In genomic region chr11:12744831-12745502, GRCh38 we compare ENCODE assay signal across 2 cellular contexts.
TF ChIP-seq lines count a peak whose summit lies in the region.

No MANE protein-coding gene starts in this region.

TF ChIP-seq in IMR-90, 13 proteins besides CTCF, POLR2A, EP300 and RAD21 (continued from another document):
- TF ChIP-seq MAZ (IDR thresholded peaks at IDR 0.05; ENCODE audit: borderline replicate concordance, low read depth, low read length) (no peak), RFX5 (IDR thresholded peaks at IDR 0.05; ENCODE audit: low read depth, low read length) (no peak), ELK1 (IDR thresholded peaks at IDR 0.05; ENCODE audit: borderline replicate concordance, low read depth, low read length) (no peak), FOS (IDR thresholded peaks at IDR 0.05; ENCODE audit: low read depth, low read length) (no peak), CHD1 (IDR thresholded peaks at IDR 0.05; ENCODE audit: low read depth, low read length) (no peak), CEBPB (IDR thresholded peaks at IDR 0.05; ENCODE audit: low read depth, low read length) (no peak), RCOR1 (IDR thresholded peaks at IDR 0.05; ENCODE audit: insufficient replicate concordance, low read length) (no peak), MXI1 (IDR thresholded peaks at IDR 0.05; ENCODE audit: borderline replicate concordance, low read depth, low read length) (no peak), NFE2L2 (IDR thresholded peaks at IDR 0.05; ENCODE audit: low read depth, low read length) (no peak), SMC3 (IDR thresholded peaks at IDR 0.05; ENCODE audit: low read depth, low read length) (no peak), BHLHE40 (IDR thresholded peaks at IDR 0.05; ENCODE audit: low read depth, low read length) (no peak), MAFK (IDR thresholded peaks at IDR 0.05; ENCODE audit: low read depth, low read length) (no peak)
TF ChIP-seq in IMR-90: peak in this region for 0.

TF ChIP-seq in SK-N-SH treated with all-trans-retinoic acid at 6 μM for 48 hours, 23 proteins besides CTCF, POLR2A, EP300 and RAD21 (continued from another document):
- no peak for TF ChIP-seq TSHZ2 (CRISPR knock-in tag; IDR thresholded peaks at IDR 0.05)
- TF ChIP-seq ZFP3 (CRISPR knock-in tag; IDR thresholded peaks at IDR 0.05): no peak
- TF ChIP-seq ISL1 (CRISPR knock-in tag; IDR thresholded peaks at IDR 0.05): no peak
- no peak for TF ChIP-seq CREB5 (CRISPR knock-in tag; IDR thresholded peaks at IDR 0.05; ENCODE audit: low read depth)
- TF ChIP-seq ZFP30 (CRISPR knock-in tag; IDR thresholded peaks at IDR 0.05): no peak
- TF ChIP-seq OSR1 (CRISPR knock-in tag; IDR thresholded peaks at IDR 0.05): no peak
- no peak for TF ChIP-seq PPARA (CRISPR knock-in tag; IDR thresholded peaks at IDR 0.05; ENCODE audit: borderline replicate concordance)
- no peak for TF ChIP-seq PATZ1 (CRISPR knock-in tag; IDR thresholded peaks at IDR 0.05; ENCODE audit: borderline replicate concordance)
- TF ChIP-seq GLIS3 (CRISPR knock-in tag; IDR thresholded peaks at IDR 0.05): no peak
- TF ChIP-seq ARNTL (CRISPR knock-in tag; IDR thresholded peaks at IDR 0.05; ENCODE audit: borderline replicate concordance, low read depth): no peak
- TF ChIP-seq BACH2 (CRISPR knock-in tag; IDR thresholded peaks at IDR 0.05; ENCODE audit: borderline replicate concordance): no peak
- no peak for TF ChIP-seq ZNF8 (CRISPR knock-in tag; IDR thresholded peaks at IDR 0.05)
- no peak for TF ChIP-seq SNAI2 (CRISPR knock-in tag; IDR thresholded peaks at IDR 0.05)
- no peak for TF ChIP-seq POU6F1 (CRISPR knock-in tag; IDR thresholded peaks at IDR 0.05; ENCODE audit: borderline replicate concordance, low read depth)
TF ChIP-seq in SK-N-SH treated with all-trans-retinoic acid at 6 μM for 48 hours: peak in this region for 0.
